ENCODE assay signal across 1 cellular context in genomic region chr14:33564774-33565630, GRCh38.
TF ChIP-seq lines count a peak whose summit lies in the region.

No MANE protein-coding gene starts in this region.

TF ChIP-seq in GM12878, 131 proteins besides CTCF, POLR2A, EP300 and RAD21 (continued from another document):
- TF ChIP-seq ZNF687 (IDR thresholded peaks at IDR 0.05), result peak; percentile 89
- peak; percentile 54 for TF ChIP-seq GATAD2B (conservative IDR thresholded peaks at IDR 0.05; ENCODE audit: low read depth)
- no peak for TF ChIP-seq CEBPB (IDR thresholded peaks at IDR 0.05; ENCODE audit: borderline replicate concordance in 1 of 2, low read depth in 2 of 2, low read length in 2 of 2)
- TF ChIP-seq SPI1 (IDR thresholded peaks at IDR 0.05; ENCODE audit: borderline replicate concordance, insufficient read depth, low read depth, low read length), result peak; percentile 96
- no peak for TF ChIP-seq ELK1 (IDR thresholded peaks at IDR 0.05; ENCODE audit: low read depth, low read length)
- TF ChIP-seq BACH1 (IDR thresholded peaks at IDR 0.05; ENCODE audit: borderline replicate concordance), result 0 out of 2 replicates have a peak, but pooled peaks have one; percentile 6
- TF ChIP-seq E4F1 (IDR thresholded peaks at IDR 0.05; ENCODE audit: borderline replicate concordance, partially characterized antibody), result no peak
- no peak for TF ChIP-seq ATF2 (IDR thresholded peaks at IDR 0.05; ENCODE audit: low read length)
- TF ChIP-seq BCL11A (IDR thresholded peaks at IDR 0.05; ENCODE audit: low read depth, low read length), result peak; percentile 57; the same call in 1 of the 2 replicates
- TF ChIP-seq ESRRA (IDR thresholded peaks at IDR 0.05; ENCODE audit: low read length), result 0 out of 2 replicates have a peak, but pooled peaks have one; percentile 14
- peak; percentile 92 for TF ChIP-seq MLLT1 (IDR thresholded peaks at IDR 0.05)
- no peak; the same call in 1 of the 2 replicates for TF ChIP-seq NR2F1 (conservative IDR thresholded peaks at IDR 0.05)
- TF ChIP-seq EGR1 (IDR thresholded peaks at IDR 0.05; ENCODE audit: borderline replicate concordance in 1 of 2, low read depth in 2 of 2, low read length in 2 of 2), result no peak
- TF ChIP-seq RCOR1 (conservative IDR thresholded peaks at IDR 0.05; ENCODE audit: low read depth, low read length), result no peak
- peak; percentile 18; the same call in 1 of the 2 replicates for TF ChIP-seq NKRF (conservative IDR thresholded peaks at IDR 0.05)
- TF ChIP-seq CBX3 (IDR thresholded peaks at IDR 0.05; ENCODE audit: borderline replicate concordance, low read depth), result no peak
- peak; percentile 85 for TF ChIP-seq MTA2 (IDR thresholded peaks at IDR 0.05; ENCODE audit: low read depth)
- peak; percentile 72; the same call in 1 of the 2 replicates for TF ChIP-seq IKZF1 (conservative IDR thresholded peaks at IDR 0.05)
- TF ChIP-seq SMAD1 (IDR thresholded peaks at IDR 0.05; ENCODE audit: low read depth, partially characterized antibody), result peak; percentile 97
- peak; percentile 37; the same call in 1 of the 2 replicates for TF ChIP-seq JUNB (IDR thresholded peaks at IDR 0.05)
- no peak for TF ChIP-seq ZNF384 (IDR thresholded peaks at IDR 0.05; ENCODE audit: borderline replicate concordance, low read depth, low read length)
- peak in 1 of 2 experiments; percentile 48; a peak in 1 of 4 replicates for TF ChIP-seq BHLHE40 (IDR thresholded peaks at IDR 0.05; ENCODE audit: borderline replicate concordance in 1 of 2, low read depth in 2 of 2, low read length in 1 of 2)
- peak; percentile 44; the same call in 1 of the 2 replicates for TF ChIP-seq RELB (IDR thresholded peaks at IDR 0.05; ENCODE audit: low read depth)
- TF ChIP-seq BRCA1 (IDR thresholded peaks at IDR 0.05; ENCODE audit: low read depth, low read length), result no peak
- TF ChIP-seq ATF7 (IDR thresholded peaks at IDR 0.05; ENCODE audit: low read depth), result peak; percentile 93
- TF ChIP-seq JUND (IDR thresholded peaks at IDR 0.05; ENCODE audit: low read depth, low read length), result peak; percentile 84
- no peak for TF ChIP-seq TCF7 (IDR thresholded peaks at IDR 0.05; ENCODE audit: borderline replicate concordance)
